ENCODE assay signal across 27 cellular contexts in genomic region chr10:45064998-45065397, GRCh38.
"Had no signal": no experiment of that assay in that cellular context is flagged by ENCODE, and none has a peak within 500 bp of the region (broad histone marks: within the 10 kb centered on the region; RNA-seq: fewer than 3 reads in every experiment).

No MANE protein-coding gene starts in this region.

- H3K27me3 ChIP-seq: right atrium auricular region, suprapubic skin, transverse colon, upper lobe of right lung, uterus had no signal

- H3K4me3 ChIP-seq: lung, mucosa of descending colon, prostate gland, right atrium auricular region, smooth muscle cell, suprapubic skin, transverse colon, upper lobe of right lung, uterus had no signal

- H3K36me3 Mint-ChIP-seq: mesothelial cell of epicardium; natural killer cell treated with Interleukin-12 subunit alpha and Interleukin-12 subunit beta and Interleukin-15 and Interleukin-18, amount 100 ng/mL, for 72 hours had no signal

- H3K4me2 ChIP-seq: smooth muscle cell had no signal

- ATAC-seq: effector memory CD8-positive, alpha-beta T cell; left lobe of liver; mucosa of descending colon; natural killer cell treated with Interleukin-12 subunit alpha and Interleukin-12 subunit beta and Interleukin-15 and Interleukin-18, amount 100 ng/mL, for 72 hours; sciatic nerve; stimulated activated naive CD8-positive, alpha-beta T cell treated with anti-CD3 and anti-CD28 coated beads, Interleukin-15, amount 100 ng/mL, for 72 hours; upper lobe of right lung had no signal

- H3K9me3 ChIP-seq: mucosa of descending colon, prostate gland, right atrium auricular region, suprapubic skin, transverse colon, upper lobe of right lung, uterus had no signal

- H3K36me3 ChIP-seq: prostate gland, right atrium auricular region, suprapubic skin, transverse colon, upper lobe of right lung, uterus had no signal

- DNase-seq: cortex of kidney; effector memory CD8-positive, alpha-beta T cell; head of caudate nucleus; mesenchymal stem cell; mucosa of descending colon; naive B cell; nucleus accumbens; stimulated activated CD4-positive, alpha-beta T cell treated with anti-CD3 and anti-CD28 coated beads, Interleukin-12 subunit alpha, Interleukin-12 subunit beta, amount 100 ng/mL, for 4 hours; stimulated activated CD4-positive, alpha-beta T cell treated with anti-CD3 and anti-CD28 coated beads, Interleukin-1b, Interleukin-23, amount 100 ng/mL, for 48 hours; stimulated activated CD4-positive, alpha-beta T cell treated with anti-CD3 and anti-CD28 coated beads, Interleukin-4, amount 100 ng/mL, for 1 hour; stimulated activated CD8-positive, alpha-beta memory T cell treated with anti-CD3 and anti-CD28 coated beads, Interleukin-4, amount 100 ng/mL, for 48 hours; stimulated activated naive CD4-positive, alpha-beta T cell; stimulated activated naive CD8-positive, alpha-beta T cell treated with anti-CD3 and anti-CD28 coated beads, Interleukin-15, amount 100 ng/mL, for 72 hours; transverse colon; upper lobe of right lung; uterus had no signal

- H3K4me1 ChIP-seq: prostate gland, right atrium auricular region, transverse colon, upper lobe of right lung, uterus had no signal

- H3K27ac Mint-ChIP-seq: effector memory CD8-positive, alpha-beta T cell; mesothelial cell of epicardium; naive B cell; natural killer cell treated with Interleukin-12 subunit alpha and Interleukin-12 subunit beta and Interleukin-15 and Interleukin-18, amount 100 ng/mL, for 72 hours; stimulated activated naive CD8-positive, alpha-beta T cell treated with anti-CD3 and anti-CD28 coated beads, Interleukin-15, amount 100 ng/mL, for 72 hours had no signal

- H3K4me1 Mint-ChIP-seq: mesothelial cell of epicardium; naive B cell; stimulated activated naive CD8-positive, alpha-beta T cell treated with anti-CD3 and anti-CD28 coated beads, Interleukin-15, amount 100 ng/mL, for 72 hours had no signal

- H3K9me3 Mint-ChIP-seq: effector memory CD8-positive, alpha-beta T cell; mesothelial cell of epicardium; natural killer cell treated with Interleukin-12 subunit alpha and Interleukin-12 subunit beta and Interleukin-15 and Interleukin-18, amount 100 ng/mL, for 72 hours; stimulated activated naive CD8-positive, alpha-beta T cell treated with anti-CD3 and anti-CD28 coated beads, Interleukin-15, amount 100 ng/mL, for 72 hours had no signal

- H3K4me3 Mint-ChIP-seq: effector memory CD8-positive, alpha-beta T cell; mesothelial cell of epicardium; naive B cell; natural killer cell treated with Interleukin-12 subunit alpha and Interleukin-12 subunit beta and Interleukin-15 and Interleukin-18, amount 100 ng/mL, for 72 hours; stimulated activated naive CD8-positive, alpha-beta T cell treated with anti-CD3 and anti-CD28 coated beads, Interleukin-15, amount 100 ng/mL, for 72 hours had no signal

- H3K27ac ChIP-seq: prostate gland, right atrium auricular region, suprapubic skin, transverse colon, upper lobe of right lung, uterus had no signal

- FAIRE-seq: frontal cortex, keratinocyte had no signal
